In the genomic region with DNA sequence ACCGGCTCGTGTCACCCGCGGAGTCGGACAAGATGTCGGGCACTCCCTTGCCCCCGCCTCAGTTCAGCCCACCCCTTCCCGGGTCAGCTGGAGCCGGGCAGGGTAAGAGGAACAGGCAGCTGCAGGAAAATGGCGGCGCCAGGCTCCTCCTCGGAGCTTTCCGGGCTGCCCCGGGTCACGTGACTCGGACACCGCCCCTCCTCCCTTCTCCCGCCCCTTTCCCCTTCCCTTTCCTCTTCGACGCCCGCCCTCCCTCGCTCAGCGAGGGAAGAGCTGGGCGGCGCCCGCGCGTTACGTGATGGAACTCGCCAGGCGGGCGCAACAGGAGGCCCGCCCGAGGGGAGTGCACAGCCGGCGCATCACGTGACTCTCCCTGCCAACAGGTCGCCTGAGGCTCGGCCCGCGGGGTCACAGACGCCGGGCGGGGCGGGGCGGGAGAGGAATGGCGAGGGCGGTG, we compare ENCODE assay signal across 1 cellular context.
TF ChIP-seq lines count a peak whose summit lies in the region.

A gene with protein sequence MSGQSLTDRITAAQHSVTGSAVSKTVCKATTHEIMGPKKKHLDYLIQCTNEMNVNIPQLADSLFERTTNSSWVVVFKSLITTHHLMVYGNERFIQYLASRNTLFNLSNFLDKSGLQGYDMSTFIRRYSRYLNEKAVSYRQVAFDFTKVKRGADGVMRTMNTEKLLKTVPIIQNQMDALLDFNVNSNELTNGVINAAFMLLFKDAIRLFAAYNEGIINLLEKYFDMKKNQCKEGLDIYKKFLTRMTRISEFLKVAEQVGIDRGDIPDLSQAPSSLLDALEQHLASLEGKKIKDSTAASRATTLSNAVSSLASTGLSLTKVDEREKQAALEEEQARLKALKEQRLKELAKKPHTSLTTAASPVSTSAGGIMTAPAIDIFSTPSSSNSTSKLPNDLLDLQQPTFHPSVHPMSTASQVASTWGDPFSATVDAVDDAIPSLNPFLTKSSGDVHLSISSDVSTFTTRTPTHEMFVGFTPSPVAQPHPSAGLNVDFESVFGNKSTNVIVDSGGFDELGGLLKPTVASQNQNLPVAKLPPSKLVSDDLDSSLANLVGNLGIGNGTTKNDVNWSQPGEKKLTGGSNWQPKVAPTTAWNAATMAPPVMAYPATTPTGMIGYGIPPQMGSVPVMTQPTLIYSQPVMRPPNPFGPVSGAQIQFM (minus strand): TSS at position 134 of the 457 bp plus-strand sequence. CDS start 304 bp downstream, outside the sequence.

TF ChIP-seq in HEK293, 187 proteins besides CTCF, POLR2A, EP300 and RAD21 (continued from another document):
- TF ChIP-seq, protein P1, sequence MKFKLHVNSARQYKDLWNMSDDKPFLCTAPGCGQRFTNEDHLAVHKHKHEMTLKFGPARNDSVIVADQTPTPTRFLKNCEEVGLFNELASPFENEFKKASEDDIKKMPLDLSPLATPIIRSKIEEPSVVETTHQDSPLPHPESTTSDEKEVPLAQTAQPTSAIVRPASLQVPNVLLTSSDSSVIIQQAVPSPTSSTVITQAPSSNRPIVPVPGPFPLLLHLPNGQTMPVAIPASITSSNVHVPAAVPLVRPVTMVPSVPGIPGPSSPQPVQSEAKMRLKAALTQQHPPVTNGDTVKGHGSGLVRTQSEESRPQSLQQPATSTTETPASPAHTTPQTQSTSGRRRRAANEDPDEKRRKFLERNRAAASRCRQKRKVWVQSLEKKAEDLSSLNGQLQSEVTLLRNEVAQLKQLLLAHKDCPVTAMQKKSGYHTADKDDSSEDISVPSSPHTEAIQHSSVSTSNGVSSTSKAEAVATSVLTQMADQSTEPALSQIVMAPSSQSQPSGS (tag by site-specific recombination; IDR thresholded peaks at IDR 0.05; ENCODE audit: low read depth), result no peak
- no peak for TF ChIP-seq ZNF114 (tag by site-specific recombination; IDR thresholded peaks at IDR 0.05)
- TF ChIP-seq ZNF610 (tag by site-specific recombination; IDR thresholded peaks at IDR 0.05; ENCODE audit: borderline replicate concordance), result no peak
- TF ChIP-seq SP3 (tag by site-specific recombination; IDR thresholded peaks at IDR 0.05), result peak; percentile 97
- TF ChIP-seq, protein P2, sequence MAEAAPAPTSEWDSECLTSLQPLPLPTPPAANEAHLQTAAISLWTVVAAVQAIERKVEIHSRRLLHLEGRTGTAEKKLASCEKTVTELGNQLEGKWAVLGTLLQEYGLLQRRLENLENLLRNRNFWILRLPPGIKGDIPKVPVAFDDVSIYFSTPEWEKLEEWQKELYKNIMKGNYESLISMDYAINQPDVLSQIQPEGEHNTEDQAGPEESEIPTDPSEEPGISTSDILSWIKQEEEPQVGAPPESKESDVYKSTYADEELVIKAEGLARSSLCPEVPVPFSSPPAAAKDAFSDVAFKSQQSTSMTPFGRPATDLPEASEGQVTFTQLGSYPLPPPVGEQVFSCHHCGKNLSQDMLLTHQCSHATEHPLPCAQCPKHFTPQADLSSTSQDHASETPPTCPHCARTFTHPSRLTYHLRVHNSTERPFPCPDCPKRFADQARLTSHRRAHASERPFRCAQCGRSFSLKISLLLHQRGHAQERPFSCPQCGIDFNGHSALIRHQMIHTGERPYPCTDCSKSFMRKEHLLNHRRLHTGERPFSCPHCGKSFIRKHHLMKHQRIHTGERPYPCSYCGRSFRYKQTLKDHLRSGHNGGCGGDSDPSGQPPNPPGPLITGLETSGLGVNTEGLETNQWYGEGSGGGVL (tag by site-specific recombination; IDR thresholded peaks at IDR 0.05), result no peak; the same call in 1 of the 2 replicates
- no peak for TF ChIP-seq ZNF585B (tag by site-specific recombination; IDR thresholded peaks at IDR 0.05)
- TF ChIP-seq ZNF133 (tag by site-specific recombination; IDR thresholded peaks at IDR 0.05), result no peak
- no peak for TF ChIP-seq ZNF350 (tag by site-specific recombination; IDR thresholded peaks at IDR 0.05)
- TF ChIP-seq, protein P3, sequence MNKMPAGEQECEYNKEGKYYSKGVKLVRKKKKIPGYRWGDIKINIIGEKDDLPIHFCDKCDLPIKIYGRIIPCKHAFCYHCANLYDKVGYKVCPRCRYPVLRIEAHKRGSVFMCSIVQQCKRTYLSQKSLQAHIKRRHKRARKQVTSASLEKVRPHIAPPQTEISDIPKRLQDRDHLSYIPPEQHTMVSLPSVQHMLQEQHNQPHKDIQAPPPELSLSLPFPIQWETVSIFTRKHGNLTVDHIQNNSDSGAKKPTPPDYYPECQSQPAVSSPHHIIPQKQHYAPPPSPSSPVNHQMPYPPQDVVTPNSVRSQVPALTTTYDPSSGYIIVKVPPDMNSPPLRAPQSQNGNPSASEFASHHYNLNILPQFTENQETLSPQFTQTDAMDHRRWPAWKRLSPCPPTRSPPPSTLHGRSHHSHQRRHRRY (tag by site-specific recombination; IDR thresholded peaks at IDR 0.05), result no peak
- no peak for TF ChIP-seq ZNF239 (tag by site-specific recombination; IDR thresholded peaks at IDR 0.05)
- TF ChIP-seq ZNF560 (tag by site-specific recombination; IDR thresholded peaks at IDR 0.05; ENCODE audit: borderline replicate concordance), result no peak
- no peak for TF ChIP-seq ZNF223 (tag by site-specific recombination; IDR thresholded peaks at IDR 0.05)
- no peak for TF ChIP-seq MEIS1 (CRISPR knock-in tag; IDR thresholded peaks at IDR 0.05; ENCODE audit: borderline replicate concordance)
- TF ChIP-seq, protein P4, sequence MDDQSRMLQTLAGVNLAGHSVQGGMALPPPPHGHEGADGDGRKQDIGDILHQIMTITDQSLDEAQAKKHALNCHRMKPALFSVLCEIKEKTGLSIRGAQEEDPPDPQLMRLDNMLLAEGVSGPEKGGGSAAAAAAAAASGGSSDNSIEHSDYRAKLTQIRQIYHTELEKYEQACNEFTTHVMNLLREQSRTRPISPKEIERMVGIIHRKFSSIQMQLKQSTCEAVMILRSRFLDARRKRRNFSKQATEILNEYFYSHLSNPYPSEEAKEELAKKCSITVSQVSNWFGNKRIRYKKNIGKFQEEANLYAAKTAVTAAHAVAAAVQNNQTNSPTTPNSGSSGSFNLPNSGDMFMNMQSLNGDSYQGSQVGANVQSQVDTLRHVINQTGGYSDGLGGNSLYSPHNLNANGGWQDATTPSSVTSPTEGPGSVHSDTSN (CRISPR knock-in tag; IDR thresholded peaks at IDR 0.05), result no peak
- no peak for TF ChIP-seq ZSCAN16 (tag by site-specific recombination; IDR thresholded peaks at IDR 0.05)
- no peak for TF ChIP-seq ZFP41 (tag by site-specific recombination; IDR thresholded peaks at IDR 0.05; ENCODE audit: borderline replicate concordance)
- no peak for TF ChIP-seq ZBTB1 (tag by site-specific recombination; IDR thresholded peaks at IDR 0.05)
- TF ChIP-seq ZNF426 (tag by site-specific recombination; IDR thresholded peaks at IDR 0.05), result no peak
- TF ChIP-seq ZNF391 (tag by site-specific recombination; IDR thresholded peaks at IDR 0.05; ENCODE audit: borderline replicate concordance, low read depth), result no peak
- 0 out of 2 replicates have a peak, but pooled peaks have one; percentile 38 for TF ChIP-seq ZNF843 (tag by site-specific recombination; IDR thresholded peaks at IDR 0.05)
- TF ChIP-seq YY2 (tag by site-specific recombination; IDR thresholded peaks at IDR 0.05), result peak; percentile 59
- TF ChIP-seq ZNF354C (tag by site-specific recombination; IDR thresholded peaks at IDR 0.05; ENCODE audit: borderline replicate concordance, low read depth), result no peak
- TF ChIP-seq ZNF791 (tag by site-specific recombination; IDR thresholded peaks at IDR 0.05), result no peak
- TF ChIP-seq, protein P5, sequence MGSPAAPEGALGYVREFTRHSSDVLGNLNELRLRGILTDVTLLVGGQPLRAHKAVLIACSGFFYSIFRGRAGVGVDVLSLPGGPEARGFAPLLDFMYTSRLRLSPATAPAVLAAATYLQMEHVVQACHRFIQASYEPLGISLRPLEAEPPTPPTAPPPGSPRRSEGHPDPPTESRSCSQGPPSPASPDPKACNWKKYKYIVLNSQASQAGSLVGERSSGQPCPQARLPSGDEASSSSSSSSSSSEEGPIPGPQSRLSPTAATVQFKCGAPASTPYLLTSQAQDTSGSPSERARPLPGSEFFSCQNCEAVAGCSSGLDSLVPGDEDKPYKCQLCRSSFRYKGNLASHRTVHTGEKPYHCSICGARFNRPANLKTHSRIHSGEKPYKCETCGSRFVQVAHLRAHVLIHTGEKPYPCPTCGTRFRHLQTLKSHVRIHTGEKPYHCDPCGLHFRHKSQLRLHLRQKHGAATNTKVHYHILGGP (tag by site-specific recombination; IDR thresholded peaks at IDR 0.05), result no peak
- TF ChIP-seq ZNF211 (tag by site-specific recombination; IDR thresholded peaks at IDR 0.05; ENCODE audit: low read depth), result no peak
- peak; percentile 87 for TF ChIP-seq ZIC2 (tag by site-specific recombination; IDR thresholded peaks at IDR 0.05)
- TF ChIP-seq FEZF1 (tag by site-specific recombination; IDR thresholded peaks at IDR 0.05), result no peak
- no peak for TF ChIP-seq ZBTB20 (tag by site-specific recombination; IDR thresholded peaks at IDR 0.05)
- TF ChIP-seq ZNF529 (tag by site-specific recombination; IDR thresholded peaks at IDR 0.05; ENCODE audit: insufficient replicate concordance), result no peak
- TF ChIP-seq TRIM28 (IDR thresholded peaks at IDR 0.05; ENCODE audit: borderline replicate concordance, low read length), result no peak
- TF ChIP-seq ZBTB21 (tag by site-specific recombination; IDR thresholded peaks at IDR 0.05), result peak; percentile 54; the same call in 1 of the 2 replicates
- TF ChIP-seq GFI1B (tag by site-specific recombination; IDR thresholded peaks at IDR 0.05), result no peak
- TF ChIP-seq OVOL3 (tag by site-specific recombination; IDR thresholded peaks at IDR 0.05), result no peak
- no peak for TF ChIP-seq HOXC10 (CRISPR knock-in tag; IDR thresholded peaks at IDR 0.05)
- TF ChIP-seq ZNF366 (tag by site-specific recombination; conservative IDR thresholded peaks at IDR 0.05), result peak; percentile 98
- no peak for TF ChIP-seq ZNF768 (tag by site-specific recombination; IDR thresholded peaks at IDR 0.05)
- no peak for TF ChIP-seq ZNF146 (tag by site-specific recombination; IDR thresholded peaks at IDR 0.05)
